4 cellular contexts compared by ENCODE assay signal in genomic region chr9:67307109-67307508, GRCh38.
DNase-seq lines count a peak whose midpoint lies in the region; ATAC-seq, FAIRE-seq and TF ChIP-seq lines count a peak whose summit lies in the region.
"Not testable (repeated sequence)": the region's sequence is repeated elsewhere in the genome, so short reads cannot be mapped to it uniquely, and the experiment has no call there.

No MANE protein-coding gene starts in this region.

- in situ Hi-C loops in K562 (cut with MboI), result not testable (repeated sequence)

- H3K4me1 Mint-ChIP-seq in stimulated activated effector memory CD8-positive, alpha-beta T cell treated with anti-CD3 and anti-CD28 coated beads, Interleukin-12 subunit alpha, Interleukin-12 subunit beta, amount 100 ng/mL, for 72 hours; stimulated activated memory B cell treated with anti-CD40 and anti-IgM and Interleukin-4, amounts not matched to agents 10 μg/mL and 1 μg/mL and 100 μg/mL, for 72 hours: not testable (repeated sequence)

- H3K4me2 ChIP-seq in K562 (ENCODE audit: insufficient read depth, low read length), result not testable (repeated sequence)

- H3K36me3 Mint-ChIP-seq in stimulated activated effector memory CD8-positive, alpha-beta T cell treated with anti-CD3 and anti-CD28 coated beads, Interleukin-12 subunit alpha, Interleukin-12 subunit beta, amount 100 ng/mL, for 72 hours; stimulated activated memory B cell treated with anti-CD40 and anti-IgM and Interleukin-4, amounts not matched to agents 10 μg/mL and 1 μg/mL and 100 μg/mL, for 72 hours: not testable (repeated sequence)

- POLR2A ChIA-PET in K562 (lab: Yijun Ruan, JAX), result not testable (repeated sequence)

- not testable (repeated sequence) for H3K27me3 ChIP-seq in K562 (ENCODE audit: control insufficient read depth in 2 of 2, insufficient read depth in 2 of 2, low read length in 2 of 2); aorta (ENCODE audit: control insufficient read depth in 1 of 2, insufficient read depth in 2 of 2, low read length in 1 of 2)

- not testable (repeated sequence) for TF ChIP-seq CTCF in K562 (IDR thresholded peaks at IDR 0.05 in 2 of 3, conservative IDR thresholded peaks at IDR 0.05 in 1 of 3; ENCODE audit: insufficient read depth in 2 of 3, low read depth in 1 of 3, low read length in 3 of 3)

- not testable (repeated sequence) for H3K27me3 Mint-ChIP-seq in stimulated activated memory B cell treated with anti-CD40 and anti-IgM and Interleukin-4, amounts not matched to agents 10 μg/mL and 1 μg/mL and 100 μg/mL, for 72 hours

- WGBS in K562 (ENCODE audit: insufficient coverage, low coverage, missing lambda C conversion rate), result no CpG with 5 or more reads among the region's 8 CpGs
- 83% methylated on average over 4 of the region's 8 CpGs; no CpG with 5 or more reads in 1 of the 2 donors for WGBS in aorta, 2 donors

- H3K36me3 ChIP-seq in K562 (ENCODE audit: control insufficient read depth, insufficient read depth, low read length); aorta (ENCODE audit: control insufficient read depth in 1 of 2, insufficient read depth in 2 of 2, low read length in 1 of 2): not testable (repeated sequence)

- not testable (repeated sequence) for H3K79me2 ChIP-seq in K562 (ENCODE audit: control insufficient read depth, insufficient read depth, low read length)

- not testable (repeated sequence) for H3K9me3 Mint-ChIP-seq in stimulated activated effector memory CD8-positive, alpha-beta T cell treated with anti-CD3 and anti-CD28 coated beads, Interleukin-12 subunit alpha, Interleukin-12 subunit beta, amount 100 ng/mL, for 72 hours; stimulated activated memory B cell treated with anti-CD40 and anti-IgM and Interleukin-4, amounts not matched to agents 10 μg/mL and 1 μg/mL and 100 μg/mL, for 72 hours

- not testable (repeated sequence) for TF ChIP-seq RAD21 in K562 (CRISPR knock-in tag; conservative IDR thresholded peaks at IDR 0.05 in 1 of 2, IDR thresholded peaks at IDR 0.05 in 1 of 2)

- TF ChIP-seq EP300 in K562 (IDR thresholded peaks at IDR 0.05; ENCODE audit: low read length), result not testable (repeated sequence)

- CTCF ChIA-PET in K562 (lab: Yijun Ruan, JAX; ENCODE audit: low intra/inter-chr PET ratio), result not testable (repeated sequence)

- not testable (repeated sequence) for DNase-seq in K562 (ENCODE audit: extremely low read depth in 1 of 4, low spot score in 3 of 4); stimulated activated effector memory CD8-positive, alpha-beta T cell treated with anti-CD3 and anti-CD28 coated beads, Interleukin-12 subunit alpha, Interleukin-12 subunit beta, amount 100 ng/mL, for 72 hours (ENCODE audit: low spot score in 2 of 2); aorta

- not testable (repeated sequence) for H3K9ac ChIP-seq in K562 (ENCODE audit: insufficient read depth in 1 of 2, low read depth in 2 of 2, low read length in 2 of 2)

- intact Hi-C loops in K562 (cut with micrococcal nuclease); aorta (cut with DNase I): not testable (repeated sequence)

- not testable (repeated sequence) for TF ChIP-seq POLR2A in K562 (conservative IDR thresholded peaks at IDR 0.05)

- not testable (repeated sequence) for H3K27ac ChIP-seq in K562 (ENCODE audit: extremely low read depth, low read depth, low read length); aorta (ENCODE audit: low read depth in 1 of 2, low read length in 2 of 2)

- not testable (repeated sequence) for H3K9me1 ChIP-seq in K562 (ENCODE audit: control insufficient read depth, insufficient read depth, low read length)

- H3K27ac Mint-ChIP-seq in stimulated activated effector memory CD8-positive, alpha-beta T cell treated with anti-CD3 and anti-CD28 coated beads, Interleukin-12 subunit alpha, Interleukin-12 subunit beta, amount 100 ng/mL, for 72 hours; stimulated activated memory B cell treated with anti-CD40 and anti-IgM and Interleukin-4, amounts not matched to agents 10 μg/mL and 1 μg/mL and 100 μg/mL, for 72 hours: not testable (repeated sequence)

- not testable (repeated sequence) for H3K4me1 ChIP-seq in K562 (replicated peaks in 1 of 2; ENCODE audit: control insufficient read depth in 2 of 2, insufficient read depth in 2 of 2, low read length in 2 of 2); aorta (ENCODE audit: control insufficient read depth in 1 of 2, insufficient read depth in 2 of 2, low read length in 2 of 2)

- H3K9me3 ChIP-seq in K562 (replicated peaks; ENCODE audit: control insufficient read depth, insufficient read depth, low read depth, low read length); aorta (ENCODE audit: control insufficient read depth, low read length): not testable (repeated sequence)

- not testable (repeated sequence) for H3K4me3 Mint-ChIP-seq in stimulated activated effector memory CD8-positive, alpha-beta T cell treated with anti-CD3 and anti-CD28 coated beads, Interleukin-12 subunit alpha, Interleukin-12 subunit beta, amount 100 ng/mL, for 72 hours; stimulated activated memory B cell treated with anti-CD40 and anti-IgM and Interleukin-4, amounts not matched to agents 10 μg/mL and 1 μg/mL and 100 μg/mL, for 72 hours

- H4K20me1 ChIP-seq in K562 (replicated peaks; ENCODE audit: control insufficient read depth, insufficient read depth, low read length), result not testable (repeated sequence)

- H2AFZ ChIP-seq in K562 (ENCODE audit: low read depth, low read length), result not testable (repeated sequence)

- ATAC-seq in K562 (peak; percentile 56), aorta (ENCODE audit: low FRiP score) (peak; percentile 42)
- peak; percentile 21 for ATAC-seq in stimulated activated effector memory CD8-positive, alpha-beta T cell treated with anti-CD3 and anti-CD28 coated beads, Interleukin-12 subunit alpha, Interleukin-12 subunit beta, amount 100 ng/mL, for 72 hours
- ATAC-seq in stimulated activated memory B cell treated with anti-CD40 and anti-IgM and Interleukin-4, amounts not matched to agents 10 μg/mL and 1 μg/mL and 100 μg/mL, for 72 hours, result peak; percentile 42

- not testable (repeated sequence) for H3K4me3 ChIP-seq in K562; aorta (ENCODE audit: low read length in 2 of 2)

- not testable (repeated sequence) for FAIRE-seq in K562 (lab: Jason Lieb, UNC)

- BruUV-seq in K562 (replicated peaks; lab: Mats Ljungman, UMichigan), result not testable (repeated sequence)
